Comparison of ENCODE assay signal across 27 cellular contexts in the genomic region with DNA sequence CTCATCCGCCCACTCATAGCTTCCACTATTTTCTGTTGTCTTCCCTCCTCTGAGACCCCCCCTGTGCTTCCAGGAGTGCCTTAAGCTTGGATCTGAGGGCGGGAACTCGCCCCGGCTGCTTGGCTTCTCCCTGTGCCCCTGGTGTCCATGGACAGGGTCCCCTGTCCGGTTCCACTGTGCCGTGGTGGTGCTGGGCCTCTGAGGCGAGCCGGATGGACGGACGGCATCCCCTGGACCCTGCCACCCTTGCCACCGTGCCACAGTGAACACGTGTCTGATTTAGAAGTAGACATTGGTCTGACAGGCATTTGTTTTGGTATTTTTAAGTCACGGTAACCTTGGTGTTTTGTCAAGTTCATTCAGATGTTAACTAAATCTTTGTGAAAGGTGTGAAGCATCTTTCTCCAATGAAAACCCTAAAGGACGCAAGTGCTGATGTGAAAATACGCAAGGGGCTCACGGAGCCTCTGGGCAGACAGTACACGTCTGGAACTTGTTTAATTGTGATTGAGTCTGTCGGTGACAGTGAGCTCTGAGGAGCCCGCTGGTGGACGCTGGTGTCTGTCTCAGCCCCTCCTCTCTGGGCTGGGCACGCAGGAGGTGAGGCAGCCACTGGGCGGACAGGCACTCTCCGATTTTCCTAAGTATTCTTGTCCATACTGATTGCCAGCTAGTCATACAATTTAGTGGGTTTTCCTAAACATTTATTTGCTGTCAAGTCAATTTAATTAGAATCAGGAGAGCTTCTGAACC. TPM values are rescaled to one million over a fixed set of nuclear protein-coding genes. Genes with fewer than 3 reads are reported as not detected.
A peak's percentile ranks its signal among the peaks of the same experiment; 100 is the strongest.
DNase-seq lines count a peak whose midpoint lies in the region; ATAC-seq, FAIRE-seq and TF ChIP-seq lines count a peak whose summit lies in the region.
"Had no signal": no experiment of that assay in that cellular context is flagged by ENCODE, and none has a peak within 500 bp of the region (broad histone marks: within the 10 kb centered on the region; RNA-seq: fewer than 3 reads in every experiment).

No MANE protein-coding gene starts in this region.

- no peaks in the 10 kb centered on the region for H3K9me3 Mint-ChIP-seq in activated CD8-positive, alpha-beta T cell treated with anti-CD3 and anti-CD28 coated beads, Interleukin-2, amount 10 ng/mL, durations not matched to agents 7 days and 5 days (ENCODE audit: insufficient read depth)
- H3K9me3 Mint-ChIP-seq in activated CD8-positive, alpha-beta T cell treated with anti-CD3 and anti-CD28 coated beads for 36 hours: no peaks in the 10 kb centered on the region
- peaks cover 0 to 2% (median 0%) of the 10 kb centered on the region in 3 donors for H3K9me3 Mint-ChIP-seq in IgD-negative memory B cell
- H3K9me3 Mint-ChIP-seq in endodermal cell: no peaks in the 10 kb centered on the region
- H3K9me3 Mint-ChIP-seq in activated naive CD4-positive, alpha-beta T cell treated with anti-CD3 and anti-CD28 coated beads, Interleukin-2, amount 50 U/mL, for 72 hours: no peaks in the 10 kb centered on the region
- H3K9me3 Mint-ChIP-seq: CD8-positive, alpha-beta memory T cell had no signal

- no peak for DNase-seq in activated CD8-positive, alpha-beta T cell treated with anti-CD3 and anti-CD28 coated beads, Interleukin-2, amount 10 ng/mL, durations not matched to agents 7 days and 5 days
- DNase-seq in activated CD8-positive, alpha-beta T cell treated with anti-CD3 and anti-CD28 coated beads for 36 hours: no peak
- DNase-seq in endodermal cell: no peak
- no peak for DNase-seq in urothelium cell line (ENCODE audit: low spot score)
- no peak for DNase-seq in PC-9
- no peak for DNase-seq in activated naive CD4-positive, alpha-beta T cell treated with anti-CD3 and anti-CD28 coated beads, Interleukin-2, amount 50 U/mL, for 72 hours (ENCODE audit: low spot score in 2 of 2)
- DNase-seq: 8988T, AML-193, C1 segment of cervical spinal cord, Calu3, DMS153, Karpas-422, MV-4-11, NCI-H1105 treated with DMSO at 0.1 percent for 48 hours, NCI-H1694, NCI-H2081 treated with DMSO at 0.1 percent for 48 hours, NCI-H2171 treated with DMSO at 0.1 percent for 48 hours, NCI-H446 treated with DMSO at 0.1 percent for 48 hours, NCI-H526 treated with DMSO at 0.1 percent for 48 hours, SHP77 had no signal

- H3K27ac Mint-ChIP-seq in activated CD8-positive, alpha-beta T cell treated with anti-CD3 and anti-CD28 coated beads, Interleukin-2, amount 10 ng/mL, durations not matched to agents 7 days and 5 days: peak overlapping the region; percentile 44
- H3K27ac Mint-ChIP-seq in activated CD8-positive, alpha-beta T cell treated with anti-CD3 and anti-CD28 coated beads for 36 hours: no peak overlapping the region
- H3K27ac Mint-ChIP-seq in IgD-negative memory B cell (peak overlapping the region in 2 of 3 donors; percentile 18 to 23), endodermal cell (no peak overlapping the region)
- peak overlapping the region in 1 of 2 donors; percentile 15 for H3K27ac Mint-ChIP-seq in activated naive CD4-positive, alpha-beta T cell treated with anti-CD3 and anti-CD28 coated beads, Interleukin-2, amount 50 U/mL, for 72 hours

- no peaks in the 10 kb centered on the region for H3K4me1 ChIP-seq in endodermal cell (ENCODE audit: control insufficient read depth, insufficient read depth, low read length)
- no peaks in the 10 kb centered on the region for H3K4me1 ChIP-seq in PC-9 (replicated peaks; ENCODE audit: insufficient read depth)

- H3K4me2 ChIP-seq in PC-9: no peak overlapping the region

- no peak for TF ChIP-seq CTCF in activated CD8-positive, alpha-beta T cell treated with anti-CD3 and anti-CD28 coated beads for 36 hours (IDR thresholded peaks at IDR 0.05)
- no peak for TF ChIP-seq CTCF in endodermal cell (conservative IDR thresholded peaks at IDR 0.05)
- no peak for TF ChIP-seq CTCF in PC-9 (conservative IDR thresholded peaks at IDR 0.05)

- H3K4me3 ChIP-seq in endodermal cell (ENCODE audit: low read length) (no peak overlapping the region), PC-9 (no peak overlapping the region)

- POLR2A ChIA-PET in activated CD8-positive, alpha-beta T cell treated with anti-CD3 and anti-CD28 coated beads, Interleukin-2, amount 10 ng/mL, durations not matched to agents 7 days and 5 days (lab: Charles Lee): no interaction called here
- POLR2A ChIA-PET in activated CD8-positive, alpha-beta T cell treated with anti-CD3 and anti-CD28 coated beads for 36 hours (lab: Charles Lee): no interaction called here
- POLR2A ChIA-PET in PC-9 (lab: Charles Lee; ENCODE audit: unreplicated experiment): no interaction called here

- no peak overlapping the region for H3K4me3 Mint-ChIP-seq in activated CD8-positive, alpha-beta T cell treated with anti-CD3 and anti-CD28 coated beads, Interleukin-2, amount 10 ng/mL, durations not matched to agents 7 days and 5 days
- H3K4me3 Mint-ChIP-seq in activated CD8-positive, alpha-beta T cell treated with anti-CD3 and anti-CD28 coated beads for 36 hours: no peak overlapping the region
- H3K4me3 Mint-ChIP-seq in IgD-negative memory B cell (no peak overlapping the region), endodermal cell (no peak overlapping the region)
- H3K4me3 Mint-ChIP-seq: CD8-positive, alpha-beta memory T cell had no signal

- no peak overlapping the region for H2AFZ ChIP-seq in PC-9

- H3K27me3 ChIP-seq in endodermal cell (ENCODE audit: control insufficient read depth, insufficient read depth, low read length, poor library complexity, severe bottlenecking): no peaks in the 10 kb centered on the region
- no peaks in the 10 kb centered on the region for H3K27me3 ChIP-seq in PC-9 (ENCODE audit: insufficient read depth, low read depth)

- no peaks in the 10 kb centered on the region for H3K79me2 ChIP-seq in PC-9 (ENCODE audit: low read depth)

- no TSS peak for BruUV-seq in PC-9 (replicated peaks; lab: Mats Ljungman, UMichigan)

- no peaks in the 10 kb centered on the region for H3K27me3 Mint-ChIP-seq in activated CD8-positive, alpha-beta T cell treated with anti-CD3 and anti-CD28 coated beads, Interleukin-2, amount 10 ng/mL, durations not matched to agents 7 days and 5 days (ENCODE audit: low read depth)
- H3K27me3 Mint-ChIP-seq in activated CD8-positive, alpha-beta T cell treated with anti-CD3 and anti-CD28 coated beads for 36 hours: no peaks in the 10 kb centered on the region
- H3K27me3 Mint-ChIP-seq in IgD-negative memory B cell: no peaks in the 10 kb centered on the region
- no peaks in the 10 kb centered on the region for H3K27me3 Mint-ChIP-seq in endodermal cell (ENCODE audit: insufficient read depth)
- H3K27me3 Mint-ChIP-seq: CD8-positive, alpha-beta memory T cell had no signal

- H3K9ac ChIP-seq in endodermal cell (ENCODE audit: extremely low read depth, low read length, poor library complexity, severe bottlenecking): no peak overlapping the region

- no peak for ATAC-seq in activated CD8-positive, alpha-beta T cell treated with anti-CD3 and anti-CD28 coated beads, Interleukin-2, amount 10 ng/mL, durations not matched to agents 7 days and 5 days
- no peak for ATAC-seq in activated CD8-positive, alpha-beta T cell treated with anti-CD3 and anti-CD28 coated beads for 36 hours
- no peak for ATAC-seq in activated naive CD4-positive, alpha-beta T cell treated with anti-CD3 and anti-CD28 coated beads, Interleukin-2, amount 50 U/mL, for 72 hours

- peak; percentile 74 for FAIRE-seq in urothelium cell line (lab: Jason Lieb, UNC)
- FAIRE-seq: GM12891, H1 had no signal

- H3F3A ChIP-seq in PC-9 (ENCODE audit: insufficient read depth, low read depth): no peaks in the 10 kb centered on the region

- CTCF ChIA-PET in activated CD8-positive, alpha-beta T cell treated with anti-CD3 and anti-CD28 coated beads, Interleukin-2, amount 10 ng/mL, durations not matched to agents 7 days and 5 days (lab: Charles Lee): no interaction called here
- CTCF ChIA-PET in activated CD8-positive, alpha-beta T cell treated with anti-CD3 and anti-CD28 coated beads for 36 hours (lab: Charles Lee): no interaction called here
- CTCF ChIA-PET in PC-9 (lab: Charles Lee): no interaction called here

- H3K4me1 Mint-ChIP-seq in activated CD8-positive, alpha-beta T cell treated with anti-CD3 and anti-CD28 coated beads, Interleukin-2, amount 10 ng/mL, durations not matched to agents 7 days and 5 days (ENCODE audit: low read depth): peaks cover 19% of the 10 kb centered on the region
- peaks cover 9% of the 10 kb centered on the region for H3K4me1 Mint-ChIP-seq in activated CD8-positive, alpha-beta T cell treated with anti-CD3 and anti-CD28 coated beads for 36 hours (ENCODE audit: low read depth)
- H3K4me1 Mint-ChIP-seq in IgD-negative memory B cell (peaks cover 4 to 6% (median 6%) of the 10 kb centered on the region in 3 donors), endodermal cell (no peaks in the 10 kb centered on the region)

- peaks cover 34% of the 10 kb centered on the region for H3K36me3 Mint-ChIP-seq in activated CD8-positive, alpha-beta T cell treated with anti-CD3 and anti-CD28 coated beads, Interleukin-2, amount 10 ng/mL, durations not matched to agents 7 days and 5 days (ENCODE audit: low read depth)
- H3K36me3 Mint-ChIP-seq in activated CD8-positive, alpha-beta T cell treated with anti-CD3 and anti-CD28 coated beads for 36 hours (ENCODE audit: low read depth): peaks cover 36% of the 10 kb centered on the region
- H3K36me3 Mint-ChIP-seq in IgD-negative memory B cell (peaks cover 3% of the 10 kb centered on the region), endodermal cell (ENCODE audit: low read depth) (peaks cover 64% of the 10 kb centered on the region)
- H3K36me3 Mint-ChIP-seq in activated naive CD4-positive, alpha-beta T cell treated with anti-CD3 and anti-CD28 coated beads, Interleukin-2, amount 50 U/mL, for 72 hours: peaks cover 10 to 14% of the 10 kb centered on the region in 2 donors

- H3K27ac ChIP-seq in endodermal cell (ENCODE audit: low read depth, low read length) (peak overlapping the region; percentile 7), PC-9 (no peak overlapping the region)

- H3K9me2 ChIP-seq in PC-9 (ENCODE audit: insufficient read depth): no peaks in the 10 kb centered on the region

- H3K9me3 ChIP-seq in endodermal cell (ENCODE audit: control insufficient read depth, low read length): no peaks in the 10 kb centered on the region
- no peaks in the 10 kb centered on the region for H3K9me3 ChIP-seq in PC-9 (ENCODE audit: insufficient read depth, low read depth)

- H3K36me3 ChIP-seq in endodermal cell (ENCODE audit: control insufficient read depth, insufficient read depth, low read length) (peaks cover 36% of the 10 kb centered on the region), PC-9 (ENCODE audit: low read depth) (no peaks in the 10 kb centered on the region)

- 93 to 95% methylated on average over 19 to 23 of the region's 23 CpGs for WGBS in endodermal cell (ENCODE audit: insufficient coverage in 1 of 2, insufficient read length in 1 of 2), 2 experiments

- no peaks in the 10 kb centered on the region for H4K20me1 ChIP-seq in PC-9 (ENCODE audit: insufficient read depth)

- intact Hi-C loops in activated CD8-positive, alpha-beta T cell treated with anti-CD3 and anti-CD28 coated beads for 36 hours (cut with micrococcal nuclease): no loop called here
- intact Hi-C loops in PC-9 (cut with micrococcal nuclease; ENCODE audit: unreplicated experiment): no loop called here

RNA-seq across cellular contexts. Expression of a gene that starts 26.3 kb away (rescaled TPM):
- not detected for total RNA-seq in activated CD8-positive, alpha-beta T cell treated with anti-CD3 and anti-CD28 coated beads, Interleukin-2, amount 10 ng/mL, durations not matched to agents 7 days and 5 days
- not detected for total RNA-seq in activated CD8-positive, alpha-beta T cell treated with anti-CD3 and anti-CD28 coated beads for 36 hours
- polyA plus RNA-seq in IgD-negative memory B cell: not detected
- total RNA-seq in endodermal cell: not detected
- not detected for polyA plus RNA-seq in endodermal cell (2013, experiment 1 of 2)
- polyA plus RNA-seq in endodermal cell (2013, experiment 2 of 2): not detected
- total RNA-seq in PC-9 (2021): 0.35 and 0.44 TPM in 2 replicates
- total RNA-seq in activated naive CD4-positive, alpha-beta T cell treated with anti-CD3 and anti-CD28 coated beads, Interleukin-2, amount 50 U/mL, for 72 hours: not detected
- total RNA-seq: Calu3; CD8-positive, alpha-beta memory T cell; G401; H1; M059J; RPMI7951 had no signal
- polyA plus RNA-seq: CD8-positive, alpha-beta memory T cell; H1 had no signal

Comparison
In these comparisons a context has a peak if more than half of its experiments do, and no peak if none do; other contexts are left out.
1. H3K27ac Mint-ChIP-seq: peak in activated CD8-positive, alpha-beta T cell treated with anti-CD3 and anti-CD28 coated beads, Interleukin-2, amount 10 ng/mL, durations not matched to agents 7 days and 5 days (single experiment) and IgD-negative memory B cell (2 of 3); none in activated CD8-positive, alpha-beta T cell treated with anti-CD3 and anti-CD28 coated beads for 36 hours (single experiment) and endodermal cell (single experiment).